Comparison of ENCODE assay signal across 33 cellular contexts in genomic region chr5:29321591-29321990, GRCh38.
"Had no signal": no experiment of that assay in that cellular context is flagged by ENCODE, and none has a peak within 500 bp of the region (broad histone marks: within the 10 kb centered on the region; RNA-seq: fewer than 3 reads in every experiment).

No MANE protein-coding gene starts in this region.

- H3K27ac Mint-ChIP-seq: activated CD4-positive, alpha-beta memory T cell treated with anti-CD3 and anti-CD28 coated beads, Interleukin-2, amount 10 ng/mL, durations not matched to agents 7 days and 5 days; activated CD4-positive, alpha-beta T cell treated with anti-CD3 and anti-CD28 coated beads, Interleukin-2, amount 10 ng/mL, durations not matched to agents 7 days and 5 days; activated CD8-positive, alpha-beta memory T cell treated with anti-CD3 and anti-CD28 coated beads, Interleukin-2, amount 10 ng/mL, durations not matched to agents 7 days and 5 days; activated CD8-positive, alpha-beta T cell treated with anti-CD3 and anti-CD28 coated beads, Interleukin-2, amount 10 ng/mL, durations not matched to agents 7 days and 5 days; activated naive CD4-positive, alpha-beta T cell treated with anti-CD3 and anti-CD28 coated beads, Interleukin-2, amount 10 ng/mL, durations not matched to agents 7 days and 5 days; activated naive CD4-positive, alpha-beta T cell treated with anti-CD3 and anti-CD28 coated beads, Interleukin-2, amount 50 U/mL, for 24 hours; activated naive CD8-positive, alpha-beta T cell; activated naive CD8-positive, alpha-beta T cell treated with anti-CD3 and anti-CD28 coated beads, Interleukin-2, amount 10 ng/mL, durations not matched to agents 7 days and 5 days; activated naive CD8-positive, alpha-beta T cell treated with anti-CD3 and anti-CD28 coated beads, Interleukin-2, amount 50 U/mL, for 24 hours; activated T-cell treated with anti-CD3 and anti-CD28 coated beads, Interleukin-2, amount 50 U/mL, for 24 hours; activated T-helper 2 cell treated with anti-CD3 and anti-CD28 coated beads, Interferon-gamma antibody, Interleukin-2, Interleukin-4, amounts not matched to agents 10 μg/mL and 5 μg/mL and 100 μg/mL, durations not matched to agents 14 hours and 24 hours and 36 hours; brain; T-helper 1 cell treated with Interleukin-12 subunit alpha and Interleukin-12 subunit beta and Interleukin-4 antibody, amounts not matched to agents 30 μg/mL and 1 μg/mL, for 36 hours; T-helper 2 cell treated with Interferon-gamma antibody and Interleukin-4, amounts not matched to agents 5 μg/mL and 100 μg/mL, for 36 hours; WTC11 had no signal

- DNase-seq: activated CD4-positive, alpha-beta memory T cell treated with anti-CD3 and anti-CD28 coated beads, Interleukin-2, amount 10 ng/mL, durations not matched to agents 7 days and 5 days; activated CD4-positive, alpha-beta T cell treated with anti-CD3 and anti-CD28 coated beads for 4 hours; activated CD4-positive, alpha-beta T cell treated with anti-CD3 and anti-CD28 coated beads, Interleukin-2, amount 10 ng/mL, durations not matched to agents 7 days and 5 days; activated CD4-positive, alpha-beta T cell treated with anti-CD3 and anti-CD28 coated beads, Interleukin-2, amount 50 U/mL, for 48 hours; activated CD4-positive, CD25-positive, alpha-beta regulatory T cell treated with anti-CD3 and anti-CD28 coated beads, Interleukin-2, amount 50 U/mL, for 72 hours; activated CD8-positive, alpha-beta memory T cell treated with anti-CD3 and anti-CD28 coated beads for 24 hours; activated CD8-positive, alpha-beta memory T cell treated with anti-CD3 and anti-CD28 coated beads, Interleukin-2, amount 10 ng/mL, durations not matched to agents 7 days and 5 days; activated CD8-positive, alpha-beta memory T cell treated with anti-CD3 and anti-CD28 coated beads, Interleukin-2, amount 50 U/mL, for 48 hours; activated CD8-positive, alpha-beta T cell treated with anti-CD3 and anti-CD28 coated beads, Interleukin-2, amount 10 ng/mL, durations not matched to agents 7 days and 5 days; activated effector memory CD4-positive, alpha-beta T cell treated with Interleukin-2 at 50 U/mL for 16 hours; activated gamma-delta T cell; activated naive CD4-positive, alpha-beta T cell treated with anti-CD3 and anti-CD28 coated beads, Interleukin-2, amount 10 ng/mL, durations not matched to agents 7 days and 5 days; activated naive CD4-positive, alpha-beta T cell treated with Interleukin-2 at 50 U/mL for 16 hours; activated naive CD8-positive, alpha-beta T cell treated with anti-CD3 and anti-CD28 coated beads, Interleukin-2, amount 10 ng/mL, durations not matched to agents 7 days and 5 days; activated naive CD8-positive, alpha-beta T cell treated with anti-CD3 and anti-CD28 coated beads, Interleukin-2, amount 50 U/mL, for 24 hours; activated T-cell treated with anti-CD3 and anti-CD28 coated beads, Interleukin-2, amount 50 U/mL, for 24 hours; activated T-cell treated with anti-CD3 and anti-CD28 coated beads, Interleukin-2, amount 50 U/mL, for 48 hours; amygdala; anterior cingulate cortex; caudate nucleus; cerebellar nuclear complex; T-helper 1 cell; T-helper 2 cell; T-helper 9 cell; WERI-Rb-1 had no signal

- H3K36me3 Mint-ChIP-seq: activated CD8-positive, alpha-beta memory T cell treated with anti-CD3 and anti-CD28 coated beads, Interleukin-2, amount 10 ng/mL, durations not matched to agents 7 days and 5 days; activated naive CD4-positive, alpha-beta T cell treated with anti-CD3 and anti-CD28 coated beads, Interleukin-2, amount 10 ng/mL, durations not matched to agents 7 days and 5 days; activated naive CD4-positive, alpha-beta T cell treated with anti-CD3 and anti-CD28 coated beads, Interleukin-2, amount 50 U/mL, for 24 hours; activated naive CD8-positive, alpha-beta T cell; activated naive CD8-positive, alpha-beta T cell treated with anti-CD3 and anti-CD28 coated beads, Interleukin-2, amount 10 ng/mL, durations not matched to agents 7 days and 5 days; brain; WTC11 had no signal

- H3K4me3 Mint-ChIP-seq: activated CD4-positive, alpha-beta memory T cell treated with anti-CD3 and anti-CD28 coated beads, Interleukin-2, amount 10 ng/mL, durations not matched to agents 7 days and 5 days; activated CD4-positive, alpha-beta T cell treated with anti-CD3 and anti-CD28 coated beads, Interleukin-2, amount 10 ng/mL, durations not matched to agents 7 days and 5 days; activated CD8-positive, alpha-beta memory T cell treated with anti-CD3 and anti-CD28 coated beads, Interleukin-2, amount 10 ng/mL, durations not matched to agents 7 days and 5 days; activated CD8-positive, alpha-beta T cell treated with anti-CD3 and anti-CD28 coated beads, Interleukin-2, amount 10 ng/mL, durations not matched to agents 7 days and 5 days; activated naive CD4-positive, alpha-beta T cell treated with anti-CD3 and anti-CD28 coated beads, Interleukin-2, amount 10 ng/mL, durations not matched to agents 7 days and 5 days; activated naive CD4-positive, alpha-beta T cell treated with anti-CD3 and anti-CD28 coated beads, Interleukin-2, amount 50 U/mL, for 24 hours; activated naive CD8-positive, alpha-beta T cell; activated naive CD8-positive, alpha-beta T cell treated with anti-CD3 and anti-CD28 coated beads, Interleukin-2, amount 10 ng/mL, durations not matched to agents 7 days and 5 days; activated naive CD8-positive, alpha-beta T cell treated with anti-CD3 and anti-CD28 coated beads, Interleukin-2, amount 50 U/mL, for 24 hours; activated T-cell treated with anti-CD3 and anti-CD28 coated beads, Interleukin-2, amount 50 U/mL, for 24 hours; brain; central memory CD8-positive, alpha-beta T cell; T-helper 1 cell treated with Interleukin-12 subunit alpha and Interleukin-12 subunit beta and Interleukin-4 antibody, amounts not matched to agents 30 μg/mL and 1 μg/mL, for 36 hours; T-helper 2 cell treated with Interferon-gamma antibody and Interleukin-4, amounts not matched to agents 5 μg/mL and 100 μg/mL, for 36 hours; WTC11 had no signal

- H3K4me1 Mint-ChIP-seq: activated CD4-positive, alpha-beta memory T cell treated with anti-CD3 and anti-CD28 coated beads, Interleukin-2, amount 10 ng/mL, durations not matched to agents 7 days and 5 days; activated CD4-positive, alpha-beta T cell treated with anti-CD3 and anti-CD28 coated beads, Interleukin-2, amount 10 ng/mL, durations not matched to agents 7 days and 5 days; activated CD8-positive, alpha-beta memory T cell treated with anti-CD3 and anti-CD28 coated beads, Interleukin-2, amount 10 ng/mL, durations not matched to agents 7 days and 5 days; activated naive CD4-positive, alpha-beta T cell treated with anti-CD3 and anti-CD28 coated beads, Interleukin-2, amount 10 ng/mL, durations not matched to agents 7 days and 5 days; activated naive CD4-positive, alpha-beta T cell treated with anti-CD3 and anti-CD28 coated beads, Interleukin-2, amount 50 U/mL, for 24 hours; activated naive CD8-positive, alpha-beta T cell treated with anti-CD3 and anti-CD28 coated beads, Interleukin-2, amount 10 ng/mL, durations not matched to agents 7 days and 5 days; activated naive CD8-positive, alpha-beta T cell treated with anti-CD3 and anti-CD28 coated beads, Interleukin-2, amount 50 U/mL, for 24 hours; brain; central memory CD8-positive, alpha-beta T cell; WTC11 had no signal

- H3K27me3 Mint-ChIP-seq: activated CD4-positive, alpha-beta memory T cell treated with anti-CD3 and anti-CD28 coated beads, Interleukin-2, amount 10 ng/mL, durations not matched to agents 7 days and 5 days; activated CD4-positive, alpha-beta T cell treated with anti-CD3 and anti-CD28 coated beads, Interleukin-2, amount 10 ng/mL, durations not matched to agents 7 days and 5 days; activated CD8-positive, alpha-beta memory T cell treated with anti-CD3 and anti-CD28 coated beads, Interleukin-2, amount 10 ng/mL, durations not matched to agents 7 days and 5 days; activated naive CD4-positive, alpha-beta T cell treated with anti-CD3 and anti-CD28 coated beads, Interleukin-2, amount 10 ng/mL, durations not matched to agents 7 days and 5 days; activated naive CD4-positive, alpha-beta T cell treated with anti-CD3 and anti-CD28 coated beads, Interleukin-2, amount 50 U/mL, for 24 hours; activated naive CD8-positive, alpha-beta T cell; activated naive CD8-positive, alpha-beta T cell treated with anti-CD3 and anti-CD28 coated beads, Interleukin-2, amount 10 ng/mL, durations not matched to agents 7 days and 5 days; activated naive CD8-positive, alpha-beta T cell treated with anti-CD3 and anti-CD28 coated beads, Interleukin-2, amount 50 U/mL, for 24 hours; activated T-cell treated with anti-CD3 and anti-CD28 coated beads, Interleukin-2, amount 50 U/mL, for 24 hours; brain; central memory CD8-positive, alpha-beta T cell had no signal
